In the genomic region with DNA sequence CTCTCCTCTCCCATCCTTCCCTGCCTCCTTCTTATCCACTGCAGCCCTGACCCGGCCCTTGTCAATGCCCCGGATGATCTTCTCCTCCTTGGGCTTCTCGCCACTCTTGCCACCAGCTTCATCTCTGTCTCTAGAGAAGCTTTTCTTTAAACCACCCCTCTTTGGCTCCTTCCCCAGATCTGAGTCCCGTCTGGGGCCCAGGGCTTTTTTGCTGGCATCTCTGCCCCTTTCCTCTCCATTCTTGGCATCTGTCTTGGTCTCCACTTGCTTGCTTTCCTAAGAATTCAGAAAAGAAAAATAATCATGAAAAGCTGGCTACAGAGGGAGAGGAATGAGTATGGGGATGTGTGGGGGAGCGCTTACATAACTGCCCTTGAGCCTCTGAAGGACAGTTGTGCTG, we compare ENCODE assay signal across 28 cellular contexts. TPM values are rescaled to one million over a fixed set of nuclear protein-coding genes. Genes with fewer than 3 reads are reported as not detected.
DNase-seq lines count a peak whose midpoint lies in the region; ATAC-seq and TF ChIP-seq lines count a peak whose summit lies in the region.
"Had no signal": no experiment of that assay in that cellular context is flagged by ENCODE, and none has a peak within 500 bp of the region (broad histone marks: within the 10 kb centered on the region; RNA-seq: fewer than 3 reads in every experiment).

No MANE protein-coding gene starts in this region.

- H3K27ac Mint-ChIP-seq in endothelial cell (ENCODE audit: unreplicated experiment): no peak overlapping the region
- H3K27ac Mint-ChIP-seq in activated CD4-positive, alpha-beta T cell treated with anti-CD3 and anti-CD28 coated beads for 36 hours: no peak overlapping the region
- H3K27ac Mint-ChIP-seq: activated CD4-positive, alpha-beta memory T cell treated with anti-CD3 and anti-CD28 coated beads for 36 hours; activated naive CD4-positive, alpha-beta T cell treated with anti-CD3 and anti-CD28 coated beads, Interleukin-2, amount 50 U/mL, for 72 hours; H9; neural progenitor cell had no signal

- no peak overlapping the region for H3K18ac ChIP-seq in mesenchymal stem cell (ENCODE audit: low read depth in 1 of 2, low read length in 2 of 2)

- H3K27ac ChIP-seq in angular gyrus (ENCODE audit: low read depth, low read length) (peak overlapping the region; percentile 19), ovary (peak overlapping the region; percentile 72 to 79), thyroid gland (peak overlapping the region; percentile 84 to 96 (median 84)), mesenchymal stem cell (ENCODE audit: low read length, poor library complexity, severe bottlenecking) (no peak overlapping the region)
- H3K27ac ChIP-seq: BLaER1 treated with 17β-estradiol and CSF1 and Interleukin-3, amounts not matched to agents 10 nM and 100 nM; neural progenitor cell had no signal

- H3K9me3 ChIP-seq in ovary: no peaks in the 10 kb centered on the region
- no peaks in the 10 kb centered on the region for H3K9me3 ChIP-seq in thyroid gland
- no peaks in the 10 kb centered on the region for H3K9me3 ChIP-seq in mesenchymal stem cell (ENCODE audit: control insufficient read depth, low read length)
- H3K9me3 ChIP-seq: BLaER1 treated with 17β-estradiol and CSF1 and Interleukin-3, amounts not matched to agents 10 nM and 100 nM; heart right ventricle; Peyer's patch had no signal

- H3K9me3 Mint-ChIP-seq in endothelial cell (ENCODE audit: unreplicated experiment): no peaks in the 10 kb centered on the region
- H3K9me3 Mint-ChIP-seq in activated CD4-positive, alpha-beta T cell treated with anti-CD3 and anti-CD28 coated beads for 36 hours (ENCODE audit: low read depth): no peaks in the 10 kb centered on the region
- H3K9me3 Mint-ChIP-seq: activated CD4-positive, alpha-beta memory T cell treated with anti-CD3 and anti-CD28 coated beads for 36 hours; activated naive CD4-positive, alpha-beta T cell treated with anti-CD3 and anti-CD28 coated beads, Interleukin-2, amount 50 U/mL, for 72 hours; H9; neural progenitor cell had no signal

- H3K79me1 ChIP-seq in mesenchymal stem cell (replicated peaks; ENCODE audit: low read length, poor library complexity, severe bottlenecking): no peaks in the 10 kb centered on the region

- H3K4me3 Mint-ChIP-seq in endothelial cell (ENCODE audit: unreplicated experiment): peak overlapping the region; percentile 12
- no peak overlapping the region for H3K4me3 Mint-ChIP-seq in activated CD4-positive, alpha-beta T cell treated with anti-CD3 and anti-CD28 coated beads for 36 hours
- H3K4me3 Mint-ChIP-seq: activated CD4-positive, alpha-beta memory T cell treated with anti-CD3 and anti-CD28 coated beads for 36 hours; H9; neural progenitor cell had no signal

- H4K8ac ChIP-seq in mesenchymal stem cell (ENCODE audit: low read length): no peak overlapping the region

- TF ChIP-seq POLR2A in ovary (IDR thresholded peaks at IDR 0.05) (no peak), thyroid gland (IDR thresholded peaks at IDR 0.05) (peak in 1 of 2 donors; percentile 49)

- H4K91ac ChIP-seq in mesenchymal stem cell (ENCODE audit: low read length): no peak overlapping the region

- TF ChIP-seq CTCF in endothelial cell (IDR thresholded peaks at IDR 0.05; ENCODE audit: unreplicated experiment) (no peak), ovary (IDR thresholded peaks at IDR 0.05) (no peak), thyroid gland (IDR thresholded peaks at IDR 0.05) (no peak)

- peaks cover 31% of the 10 kb centered on the region for H3K4me1 ChIP-seq in ovary (ENCODE audit: insufficient read depth)
- H3K4me1 ChIP-seq in thyroid gland: peaks cover 59 to 67% of the 10 kb centered on the region in 2 donors
- peaks cover 23% of the 10 kb centered on the region for H3K4me1 ChIP-seq in mesenchymal stem cell (ENCODE audit: control insufficient read depth, insufficient read depth, low read depth, low read length)
- H3K4me1 ChIP-seq: neural progenitor cell had no signal

- 22 to 47% (median 25%) methylated on average over 5 of the region's 5 CpGs for WGBS in ovary, 3 donors
- 24 to 39% methylated on average over 5 of the region's 5 CpGs for WGBS in thyroid gland, 2 donors
- 94% methylated on average over 5 of the region's 5 CpGs for WGBS in mesenchymal stem cell

- peaks cover 3% of the 10 kb centered on the region for H3K4me1 Mint-ChIP-seq in endothelial cell (ENCODE audit: unreplicated experiment)
- peaks cover 5% of the 10 kb centered on the region for H3K4me1 Mint-ChIP-seq in activated CD4-positive, alpha-beta T cell treated with anti-CD3 and anti-CD28 coated beads for 36 hours

- TF ChIP-seq EP300 in ovary (IDR thresholded peaks at IDR 0.05): no peak

- CTCF ChIA-PET in activated CD4-positive, alpha-beta T cell treated with anti-CD3 and anti-CD28 coated beads for 36 hours (lab: Charles Lee): interaction anchor here (1.7 kb wide), 1 partner anchor 13 kb away, joined by 4 read pairs; no protein-coding TSS in a partner anchor

- H3K4ac ChIP-seq in mesenchymal stem cell (ENCODE audit: low read depth in 1 of 2, low read length in 2 of 2): no peak overlapping the region

- H3K36me3 ChIP-seq in ovary (no peaks in the 10 kb centered on the region), thyroid gland (no peaks in the 10 kb centered on the region), mesenchymal stem cell (ENCODE audit: control insufficient read depth in 1 of 2, insufficient read depth in 2 of 2, low read depth in 1 of 2, low read length in 2 of 2) (peaks cover 0 to 23% of the 10 kb centered on the region in 2 experiments)
- H3K36me3 ChIP-seq: BLaER1 treated with 17β-estradiol and CSF1 and Interleukin-3, amounts not matched to agents 10 nM and 100 nM; neural progenitor cell had no signal

- no peak overlapping the region for H3K9ac ChIP-seq in mesenchymal stem cell (ENCODE audit: low read length)
- H3K9ac ChIP-seq: BLaER1 treated with 17β-estradiol and CSF1 and Interleukin-3, amounts not matched to agents 10 nM and 100 nM; neural progenitor cell had no signal

- H2BK15ac ChIP-seq in mesenchymal stem cell (ENCODE audit: low read depth, poor library complexity, severe bottlenecking): no peak overlapping the region

- intact Hi-C loops in ovary (cut with DNase I): no loop called here
- intact Hi-C loops in thyroid gland (cut with DNase I): no loop called here
- intact Hi-C loops in activated CD4-positive, alpha-beta T cell treated with anti-CD3 and anti-CD28 coated beads for 36 hours (cut with DNase I, micrococcal nuclease): no loop called here

- POLR2A ChIA-PET in activated CD4-positive, alpha-beta T cell treated with anti-CD3 and anti-CD28 coated beads for 36 hours (lab: Charles Lee): no interaction called here

- no peak overlapping the region for H3K14ac ChIP-seq in mesenchymal stem cell (ENCODE audit: low read length in 2 of 2)

- H2BK5ac ChIP-seq in mesenchymal stem cell (ENCODE audit: low read depth, low read length, poor library complexity, severe bottlenecking): no peak overlapping the region

- no peak overlapping the region for H2BK12ac ChIP-seq in mesenchymal stem cell (ENCODE audit: low read length in 2 of 2)

- H3K4me3 ChIP-seq in ovary (no peak overlapping the region), thyroid gland (replicated peaks in 1 of 3) (no peak overlapping the region), mesenchymal stem cell (ENCODE audit: insufficient read depth in 1 of 2, low read depth in 1 of 2, low read length in 2 of 2) (no peak overlapping the region)
- H3K4me3 ChIP-seq: BLaER1 treated with 17β-estradiol and CSF1 and Interleukin-3, amounts not matched to agents 10 nM and 100 nM; heart right ventricle; neural progenitor cell; Peyer's patch had no signal

- H3K27me3 Mint-ChIP-seq in endothelial cell (ENCODE audit: unreplicated experiment): peaks cover 13% of the 10 kb centered on the region
- H3K27me3 Mint-ChIP-seq in activated CD4-positive, alpha-beta T cell treated with anti-CD3 and anti-CD28 coated beads for 36 hours: no peaks in the 10 kb centered on the region
- H3K27me3 Mint-ChIP-seq: activated CD4-positive, alpha-beta memory T cell treated with anti-CD3 and anti-CD28 coated beads for 36 hours had no signal

- no peaks in the 10 kb centered on the region for H3K36me3 Mint-ChIP-seq in endothelial cell (ENCODE audit: low read depth, unreplicated experiment)
- H3K36me3 Mint-ChIP-seq in activated CD4-positive, alpha-beta T cell treated with anti-CD3 and anti-CD28 coated beads for 36 hours (ENCODE audit: low read depth): no peaks in the 10 kb centered on the region
- H3K36me3 Mint-ChIP-seq: activated CD4-positive, alpha-beta memory T cell treated with anti-CD3 and anti-CD28 coated beads for 36 hours; activated naive CD4-positive, alpha-beta T cell treated with anti-CD3 and anti-CD28 coated beads, Interleukin-2, amount 50 U/mL, for 72 hours had no signal

- no peak overlapping the region for H3K23ac ChIP-seq in mesenchymal stem cell (ENCODE audit: low read length in 2 of 2)

- H2AFZ ChIP-seq in mesenchymal stem cell (ENCODE audit: low read depth, low read length): no peak overlapping the region
- H2AFZ ChIP-seq: neural progenitor cell had no signal

- no peaks in the 10 kb centered on the region for H3K27me3 ChIP-seq in ovary
- no peaks in the 10 kb centered on the region for H3K27me3 ChIP-seq in thyroid gland
- H3K27me3 ChIP-seq in mesenchymal stem cell (ENCODE audit: control insufficient read depth in 1 of 2, insufficient read depth in 1 of 2, low read length in 2 of 2): no peaks in the 10 kb centered on the region
- H3K27me3 ChIP-seq: BLaER1 treated with 17β-estradiol and CSF1 and Interleukin-3, amounts not matched to agents 10 nM and 100 nM; heart right ventricle; neural progenitor cell; Peyer's patch had no signal

- no peak for ATAC-seq in activated CD4-positive, alpha-beta T cell treated with anti-CD3 and anti-CD28 coated beads for 36 hours
- ATAC-seq in GM21619 (IDR thresholded peaks at IDR 0.05; ENCODE audit: unreplicated experiment): no peak
- ATAC-seq: activated CD4-positive, CD25-positive, alpha-beta regulatory T cell treated with anti-CD3 and anti-CD28 coated beads, Interleukin-2, amount 50 U/mL, for 24 hours; activated naive CD4-positive, alpha-beta T cell treated with anti-CD3 and anti-CD28 coated beads, Interleukin-2, amount 50 U/mL, for 72 hours; heart right ventricle had no signal

- no peak overlapping the region for H2AK5ac ChIP-seq in mesenchymal stem cell (ENCODE audit: low read length, severe bottlenecking)

- DNase-seq in endothelial cell (ENCODE audit: low spot score) (no peak), ovary (no peak), thyroid gland (peak; percentile 66 to 70), NCI-H1417 (lab: John Stamatoyannopoulos, UW) (no peak), mesenchymal stem cell (no peak)
- DNase-seq in activated CD4-positive, alpha-beta T cell treated with anti-CD3 and anti-CD28 coated beads for 36 hours: no peak
- DNase-seq: activated CD4-positive, alpha-beta memory T cell treated with anti-CD3 and anti-CD28 coated beads for 36 hours; activated CD8-positive, alpha-beta memory T cell treated with anti-CD3 and anti-CD28 coated beads, Interleukin-2, amount 50 U/mL, for 48 hours; DMS53; foreskin fibroblast; H9; heart right ventricle; kidney glomerular epithelial cell; NCI-H1105; NCI-H2029 treated with DMSO at 0.1 percent for 48 hours; NCI-H2227 treated with DMSO at 0.1 percent for 48 hours; NCI-H69; Peyer's patch; SIG-M5; stimulated activated naive CD4-positive, alpha-beta T cell had no signal

- no peak overlapping the region for H3K4me2 ChIP-seq in mesenchymal stem cell (ENCODE audit: low read length, poor library complexity, severe bottlenecking)
- H3K4me2 ChIP-seq: BLaER1 treated with 17β-estradiol and CSF1 and Interleukin-3, amounts not matched to agents 10 nM and 100 nM; neural progenitor cell had no signal

- no peak overlapping the region for H2BK120ac ChIP-seq in mesenchymal stem cell (ENCODE audit: low read depth, low read length)

RNA-seq across cellular contexts. Expression of a gene that starts 11.8 kb away (rescaled TPM):
- total RNA-seq in endothelial cell (ENCODE audit: unreplicated experiment): 0.85 TPM
- total RNA-seq in ovary: 10 to 100 TPM; 16.8 to 37.9 (median 26.4) TPM
- 10 to 100 TPM; 11.3 to 29.9 TPM for polyA plus RNA-seq in ovary
- total RNA-seq in thyroid gland: 10 to 100 TPM; 28.8 to 60.3 (median 50.3) TPM
- total RNA-seq in activated CD4-positive, alpha-beta T cell treated with anti-CD3 and anti-CD28 coated beads for 36 hours: under 1 TPM; 0.14 to 0.26 TPM
- polyA plus RNA-seq in mesenchymal stem cell (2013, experiment 1 of 2): 32.9 TPM
- 33.3 TPM for polyA plus RNA-seq in mesenchymal stem cell (2013, experiment 2 of 2)

RNA-seq across cellular contexts. Expression of a gene that starts 45.9 kb away (rescaled TPM):
- total RNA-seq in endothelial cell (ENCODE audit: unreplicated experiment): not detected
- total RNA-seq in ovary: 100 to 1,000 TPM in 2 of 7 donors, 10 to 100 TPM in 5; 25.6 to 155 (median 67.2) TPM
- 100 to 1,000 TPM in 1 of 2 donors, 10 to 100 TPM in 1; 94.6 to 255 TPM for polyA plus RNA-seq in ovary
- total RNA-seq in thyroid gland: 10 to 100 TPM; 30.6 to 50.0 (median 35.9) TPM
- not detected for total RNA-seq in activated CD4-positive, alpha-beta T cell treated with anti-CD3 and anti-CD28 coated beads for 36 hours
- 10.1 TPM for polyA plus RNA-seq in mesenchymal stem cell (2013, experiment 1 of 2)
- 9.6 TPM for polyA plus RNA-seq in mesenchymal stem cell (2013, experiment 2 of 2)
- total RNA-seq: activated CD4-positive, alpha-beta memory T cell treated with anti-CD3 and anti-CD28 coated beads for 36 hours; activated naive CD4-positive, alpha-beta T cell treated with anti-CD3 and anti-CD28 coated beads, Interleukin-2, amount 50 U/mL, for 72 hours; HT-29; lung microvascular endothelial cell had no signal

RNA-seq across cellular contexts. Expression of a gene that starts 54.8 kb away (rescaled TPM):
- total RNA-seq in endothelial cell (ENCODE audit: unreplicated experiment) (45.7 TPM), ovary (10 to 100 TPM; 19.9 to 38.1 (median 29.7) TPM), thyroid gland (10 to 100 TPM; 34.7 to 46.8 (median 40.1) TPM)
- 10 to 100 TPM; 23.2 to 31.5 TPM for polyA plus RNA-seq in ovary
- total RNA-seq in activated CD4-positive, alpha-beta T cell treated with anti-CD3 and anti-CD28 coated beads for 36 hours: 10 to 100 TPM; 51.9 to 70.6 TPM
- polyA plus RNA-seq in mesenchymal stem cell (2013, experiment 1 of 2): 63.8 TPM
- 69.6 TPM for polyA plus RNA-seq in mesenchymal stem cell (2013, experiment 2 of 2)

Comparison
In these comparisons a context has a peak if more than half of its experiments do, and no peak if none do; other contexts are left out.
1. DNase-seq: peak in thyroid gland (2 of 2); none in endothelial cell (single experiment), ovary (0 of 5), NCI-H1417 (0 of 3), activated CD4-positive, alpha-beta T cell treated with anti-CD3 and anti-CD28 coated beads for 36 hours (single experiment) and mesenchymal stem cell (single experiment).
2. RNA of a gene that starts 45.9 kb away (total RNA-seq): 25.6 to 155 TPM in ovary and 30.6 to 50.0 TPM in thyroid gland; not detected in endothelial cell (single experiment) and not detected in activated CD4-positive, alpha-beta T cell treated with anti-CD3 and anti-CD28 coated beads for 36 hours; every median in the first group is over 10 times any median in the second.